10 cellular contexts compared by ENCODE assay signal in genomic region chr11:122099345-122100045, GRCh38. TPM values are rescaled to one million over a fixed set of nuclear protein-coding genes. Genes with fewer than 3 reads are reported as not detected.
DNase-seq lines count a peak whose midpoint lies in the region; ATAC-seq and TF ChIP-seq lines count a peak whose summit lies in the region.
"Had no signal": no experiment of that assay in that cellular context is flagged by ENCODE, and none has a peak within 500 bp of the region (broad histone marks: within the 10 kb centered on the region; RNA-seq: fewer than 3 reads in every experiment).

No MANE protein-coding gene starts in this region.

- H3K27me3 ChIP-seq in SK-N-SH (ENCODE audit: insufficient read depth) = no peaks in the 10 kb centered on the region

- no peaks in the 10 kb centered on the region for H3K9me2 ChIP-seq in SK-N-SH

- H3K36me3 ChIP-seq in SK-N-SH (replicated peaks in 1 of 2; ENCODE audit: control insufficient read depth in 1 of 2, insufficient read depth in 2 of 2, low read length in 1 of 2) = peaks cover 11 to 63% of the 10 kb centered on the region in 2 experiments

- POLR2A ChIA-PET in SK-N-SH (lab: Yijun Ruan, JAX) = interaction anchor here (0.9 to 2.6 kb wide), 4 partner anchors 116 to 445 kb away, joined by 4 to 8 read pairs (median 6); no protein-coding TSS in a partner anchor

- H3K9me3 ChIP-seq in SK-N-SH = no peaks in the 10 kb centered on the region

- H3F3A ChIP-seq in SK-N-SH (replicated peaks; ENCODE audit: insufficient read depth) = peaks cover 96% of the 10 kb centered on the region

- CTCF ChIA-PET in SK-N-SH (lab: Yijun Ruan, JAX) = interaction anchor here (0.6 to 9.1 kb wide), 13 partner anchors 9 to 534 kb away, joined by 3 to 134 read pairs (median 7); no protein-coding TSS in a partner anchor

- DNase-seq in Ammon's horn (ENCODE audit: low spot score) (peak; percentile 54), SK-N-SH (no peak), foreskin fibroblast (peak in 1 of 2 donors; percentile 67), progenitor cell of endocrine pancreas (ENCODE audit: low spot score, unreplicated experiment) (no peak), SW480 (ENCODE audit: low spot score) (no peak), GM19238 (ENCODE audit: insufficient read length, low spot score) (no peak)
- no peak for DNase-seq in activated CD4-positive, alpha-beta T cell treated with anti-CD3 and anti-CD28 coated beads, Interleukin-2, amount 50 U/mL, for 48 hours
- DNase-seq: CD4-positive, alpha-beta T cell had no signal

- 11% methylated on average over 13 of the region's 13 CpGs for WGBS in SK-N-SH (ENCODE audit: low lambda C conversion rate)

- H3K4me3 Mint-ChIP-seq in progenitor cell of endocrine pancreas (ENCODE audit: low read depth) = peak overlapping the region; percentile 57
- H3K4me3 Mint-ChIP-seq: CD4-positive, alpha-beta T cell had no signal

- TF ChIP-seq EP300 in SK-N-SH (IDR thresholded peaks at IDR 0.05; ENCODE audit: borderline replicate concordance in 1 of 2, low read depth in 1 of 2, low read length in 1 of 2) = no peak

- peak overlapping the region; percentile 89 for H3K4me2 ChIP-seq in SK-N-SH

- H3K27me3 Mint-ChIP-seq in progenitor cell of endocrine pancreas = peaks cover 61% of the 10 kb centered on the region

- no peak for ATAC-seq in GM21526 (IDR thresholded peaks at IDR 0.05; ENCODE audit: low FRiP score, unreplicated experiment)

- TF ChIP-seq CTCF in SK-N-SH (IDR thresholded peaks at IDR 0.05) (no peak), foreskin fibroblast (IDR thresholded peaks at IDR 0.05; ENCODE audit: low read depth, low read length) (no peak), progenitor cell of endocrine pancreas (IDR thresholded peaks at IDR 0.05; ENCODE audit: unreplicated experiment) (no peak)

- H3K79me2 ChIP-seq in SK-N-SH (ENCODE audit: insufficient read depth) = peaks cover 99% of the 10 kb centered on the region

- no peak overlapping the region for H2AFZ ChIP-seq in SK-N-SH (ENCODE audit: low read depth)

- no peak for TF ChIP-seq RAD21 in SK-N-SH (IDR thresholded peaks at IDR 0.05; ENCODE audit: low read length)

- H3K9me3 Mint-ChIP-seq in progenitor cell of endocrine pancreas (ENCODE audit: low read depth) = no peaks in the 10 kb centered on the region
- H3K9me3 Mint-ChIP-seq: activated T-helper 2 cell treated with anti-CD3 and anti-CD28 coated beads, Interferon-gamma antibody, Interleukin-2, Interleukin-4, amounts not matched to agents 10 μg/mL and 5 μg/mL and 100 μg/mL, durations not matched to agents 14 hours and 24 hours and 36 hours; CD4-positive, alpha-beta T cell had no signal

- H4K20me1 ChIP-seq in SK-N-SH (ENCODE audit: insufficient read depth) = peaks cover 35% of the 10 kb centered on the region

- H3K27ac ChIP-seq in SK-N-SH (ENCODE audit: low read depth in 2 of 2, low read length in 1 of 2) = peak overlapping the region; percentile 94 to 98

- H3K4me1 Mint-ChIP-seq in progenitor cell of endocrine pancreas (ENCODE audit: low read depth) = peaks cover 14% of the 10 kb centered on the region

- H3K9ac ChIP-seq in SK-N-SH = peak overlapping the region; percentile 92

- no peak overlapping the region for H3K27ac Mint-ChIP-seq in progenitor cell of endocrine pancreas
- H3K27ac Mint-ChIP-seq: activated T-helper 2 cell treated with anti-CD3 and anti-CD28 coated beads, Interferon-gamma antibody, Interleukin-2, Interleukin-4, amounts not matched to agents 10 μg/mL and 5 μg/mL and 100 μg/mL, durations not matched to agents 14 hours and 24 hours and 36 hours; CD4-positive, alpha-beta T cell had no signal

- H3K4me1 ChIP-seq in SK-N-SH (ENCODE audit: control insufficient read depth in 1 of 2, insufficient read depth in 2 of 2, low read depth in 1 of 2, low read length in 1 of 2) = peaks cover 7 to 22% of the 10 kb centered on the region in 2 experiments

- no peaks in the 10 kb centered on the region for H3K36me3 Mint-ChIP-seq in progenitor cell of endocrine pancreas (ENCODE audit: insufficient read depth)

- peak overlapping the region; percentile 77 to 80 for H3K4me3 ChIP-seq in SK-N-SH (ENCODE audit: low read depth in 2 of 2, low read length in 1 of 2)
- H3K4me3 ChIP-seq in foreskin fibroblast (ENCODE audit: low read depth in 1 of 2, low read length in 2 of 2) = peak overlapping the region; percentile 85 to 93

TF ChIP-seq in SK-N-SH, 30 proteins besides CTCF, POLR2A, EP300 and RAD21:
- TF ChIP-seq ZBTB33 (IDR thresholded peaks at IDR 0.05; ENCODE audit: borderline replicate concordance, low read depth) = no peak
- 0 out of 2 replicates have a peak, but pooled peaks have one; percentile 58 for TF ChIP-seq SIN3A (IDR thresholded peaks at IDR 0.05; ENCODE audit: borderline replicate concordance, low read depth, low read length)
- TF ChIP-seq USF1 (IDR thresholded peaks at IDR 0.05; ENCODE audit: borderline replicate concordance, low read depth) = no peak
- peak; percentile 42; the same call in 1 of the 2 replicates for TF ChIP-seq TAF1 (IDR thresholded peaks at IDR 0.05; ENCODE audit: borderline replicate concordance, low read depth, low read length)
- TF ChIP-seq CHD2 (IDR thresholded peaks at IDR 0.05; ENCODE audit: low read length, partially characterized antibody) = no peak
- TF ChIP-seq MAX (IDR thresholded peaks at IDR 0.05; ENCODE audit: low read depth) = no peak; the same call in 1 of the 2 replicates
- peak; percentile 44 for TF ChIP-seq POLR2AphosphoS5 (IDR thresholded peaks at IDR 0.05; ENCODE audit: low read depth, low read length)
- TF ChIP-seq GABPA (IDR thresholded peaks at IDR 0.05; ENCODE audit: low read depth) = no peak
TF ChIP-seq in SK-N-SH: peak in this region for 3.

RNA-seq across cellular contexts. Expression of gene BLID, which starts 16.5 kb away (rescaled TPM):
- polyA plus RNA-seq in SK-N-SH (2012; rRNA removed) = 0.18 TPM in 1 of 2 replicates, not detected in the other
- not detected in 2 replicates for polyA plus RNA-seq in SK-N-SH (2012; cell fraction: cytosol; rRNA removed)
- 0.27 and 1.1 TPM in 2 replicates for polyA plus RNA-seq in SK-N-SH (2012; cell fraction: nucleus; rRNA removed)
- not detected in 2 replicates for total RNA-seq in progenitor cell of endocrine pancreas
- total RNA-seq: activated T-helper 2 cell treated with anti-CD3 and anti-CD28 coated beads, Interferon-gamma antibody, Interleukin-2, Interleukin-4, amounts not matched to agents 10 μg/mL and 5 μg/mL and 100 μg/mL, durations not matched to agents 14 hours and 24 hours and 36 hours; CD4-positive, alpha-beta T cell had no signal
